Comparison of ENCODE assay signal across 13 cellular contexts in the genomic region with DNA sequence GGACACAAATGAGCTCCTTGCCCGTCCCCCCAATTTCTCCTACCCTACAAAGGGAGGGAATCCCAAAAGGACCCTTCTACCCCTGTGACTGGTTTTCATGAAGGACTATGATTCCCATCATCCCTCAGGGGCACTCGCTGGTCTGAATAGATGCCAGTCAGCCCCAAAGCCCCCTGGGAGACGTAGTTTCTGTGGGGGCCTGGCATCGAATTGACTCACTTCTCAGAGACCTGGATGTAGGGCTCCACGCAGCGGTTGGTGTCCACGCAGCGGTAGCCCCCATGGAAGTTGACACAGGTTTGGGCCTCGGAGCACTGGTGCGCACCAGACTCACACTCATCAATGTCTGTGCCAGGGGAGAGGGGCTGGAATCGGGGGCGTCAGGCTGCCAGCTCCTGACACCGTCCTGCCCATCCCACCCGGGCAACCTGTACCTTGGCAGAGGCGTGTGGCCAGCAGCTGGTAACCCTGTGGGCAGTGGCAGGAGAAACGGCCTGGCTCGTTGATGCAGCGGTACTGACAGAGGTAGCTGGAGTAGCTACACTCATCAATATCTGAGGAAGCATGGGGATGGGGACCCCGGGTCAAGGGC. TPM values are rescaled to one million over a fixed set of nuclear protein-coding genes. Genes with fewer than 3 reads are reported as not detected.
DNase-seq lines count a peak whose midpoint lies in the region; ATAC-seq, FAIRE-seq and TF ChIP-seq lines count a peak whose summit lies in the region.
"Had no signal": no experiment of that assay in that cellular context is flagged by ENCODE, and none has a peak within 500 bp of the region (broad histone marks: within the 10 kb centered on the region; RNA-seq: fewer than 3 reads in every experiment).

No MANE protein-coding gene starts in this region.

- H3K9ac ChIP-seq in GM12878 (ENCODE audit: control insufficient read depth, insufficient read depth, low read length) (no peak overlapping the region), mesendoderm (ENCODE audit: low read length) (peak overlapping the region; percentile 10)

- no peaks in the 10 kb centered on the region for H3K9me2 ChIP-seq in GM23338 (ENCODE audit: insufficient read depth)

- no peak for TF ChIP-seq CTCF in CD4-positive, alpha-beta T cell (IDR thresholded peaks at IDR 0.05)
- no peak for TF ChIP-seq CTCF in GM23338 (conservative IDR thresholded peaks at IDR 0.05; ENCODE audit: low read depth in 2 of 2)
- TF ChIP-seq CTCF in GM12878 (IDR thresholded peaks at IDR 0.05 in 2 of 3, conservative IDR thresholded peaks at IDR 0.05 in 1 of 3; ENCODE audit: control insufficient read depth in 2 of 3, extremely low read depth in 1 of 3, insufficient read depth in 1 of 3, low read depth in 3 of 3, low read length in 3 of 3): no peak

- peaks cover 1% of the 10 kb centered on the region for H3K79me1 ChIP-seq in mesendoderm (ENCODE audit: low read length)

- H3K4me2 ChIP-seq in GM23338: peak overlapping the region; percentile 96
- H3K4me2 ChIP-seq in GM12878 (ENCODE audit: control insufficient read depth, insufficient read depth): no peak overlapping the region
- peak overlapping the region; percentile 67 for H3K4me2 ChIP-seq in mesendoderm (ENCODE audit: low read length)

- H4K20me1 ChIP-seq in GM23338 (replicated peaks; ENCODE audit: insufficient read depth) (no peaks in the 10 kb centered on the region; the same call in 1 of the 2 replicates), GM12878 (ENCODE audit: control insufficient read depth, insufficient read depth) (no peaks in the 10 kb centered on the region)

- peaks cover 9% of the 10 kb centered on the region; the same call in 1 of the 2 replicates for H3F3A ChIP-seq in GM23338 (replicated peaks; ENCODE audit: low read depth)

- no peak overlapping the region for H2BK15ac ChIP-seq in mesendoderm (replicated peaks; ENCODE audit: low read depth)

- POLR2A ChIA-PET in CD4-positive, alpha-beta T cell (lab: Charles Lee): interaction anchor here (0.8 to 7.1 kb wide), 3 partner anchors 9 to 369 kb away, joined by 3 to 137 read pairs (median 6); a partner anchor contains a TSS
- POLR2A ChIA-PET in GM12878 (lab: Charles Lee): interaction anchor here (0.6 to 4.5 kb wide), 4 partner anchors 7 to 1240 kb away, joined by 3 to 44 read pairs (median 3); a partner anchor contains a TSS

- H3K27me3 Mint-ChIP-seq in CD4-positive, alpha-beta T cell: no peaks in the 10 kb centered on the region
- peaks cover 43% of the 10 kb centered on the region for H3K27me3 Mint-ChIP-seq in GM23338 (ENCODE audit: insufficient read depth, low read depth, poor library complexity)

- intact Hi-C loops in CD4-positive, alpha-beta T cell (cut with DNase I, micrococcal nuclease): no loop called here
- intact Hi-C loops in GM12878 (cut with micrococcal nuclease; ENCODE audit: unreplicated experiment): no loop called here

- no TSS peak for BruUV-seq in GM12878 (replicated peaks; lab: Mats Ljungman, UMichigan)

- peak; percentile 87 for ATAC-seq in CD4-positive, alpha-beta T cell (ENCODE audit: poor library complexity)
- ATAC-seq in GM23338 (peak; percentile 73), GM12878 (peak; percentile 20; the same call in 1 of the 3 replicates), esophagus mucosa (no peak), HG02759 (IDR thresholded peaks at IDR 0.05; ENCODE audit: unreplicated experiment) (no peak)

- H3K27ac ChIP-seq in CD4-positive, alpha-beta T cell (ENCODE audit: low read depth, low read length): no peak overlapping the region
- H3K27ac ChIP-seq in GM23338 (ENCODE audit: low read depth): no peak overlapping the region
- H3K27ac ChIP-seq in GM12878 (ENCODE audit: control insufficient read depth, insufficient read depth): no peak overlapping the region
- H3K27ac ChIP-seq in mesendoderm (ENCODE audit: low read depth, low read length): no peak overlapping the region
- H3K27ac ChIP-seq: suprapubic skin had no signal

- H2AFZ ChIP-seq in GM23338 (peak overlapping the region; percentile 83; the same call in 1 of the 2 replicates), GM12878 (ENCODE audit: control insufficient read depth, low read depth, low read length) (no peak overlapping the region)

- no peak overlapping the region for H3K23ac ChIP-seq in mesendoderm (ENCODE audit: low read length)

- no peak for TF ChIP-seq EP300 in GM12878 (IDR thresholded peaks at IDR 0.05; ENCODE audit: borderline replicate concordance in 1 of 2, control insufficient read depth in 1 of 2, low read depth in 2 of 2, low read length in 2 of 2)

- H4K8ac ChIP-seq in mesendoderm (ENCODE audit: low read depth, low read length): no peak overlapping the region

- SMC1A ChIA-PET in GM12878 (lab: Charles Lee; ENCODE audit: uncharacterized antibody, unreplicated experiment): interaction anchor here (0.6 to 2.3 kb wide), 2 partner anchors 8 to 20 kb away, joined by 3 to 7 read pairs; a partner anchor contains a TSS

- no peak overlapping the region for H4K5ac ChIP-seq in mesendoderm (ENCODE audit: low read length)

- peak overlapping the region; percentile 24 for H3K27ac Mint-ChIP-seq in CD4-positive, alpha-beta T cell
- H3K27ac Mint-ChIP-seq in GM23338: 0 out of 2 replicates have a peak overlapping the region, but pooled peaks have one; percentile 82

- CTCF ChIA-PET in CD4-positive, alpha-beta T cell (lab: Charles Lee): interaction anchor here (1.2 to 1.8 kb wide), 2 partner anchors 8 to 23 kb away, joined by 3 to 14 read pairs; a partner anchor contains a TSS
- CTCF ChIA-PET in GM12878 (lab: Yijun Ruan, JAX): interaction anchor here (1.2 to 4.5 kb wide), 2 partner anchors 8 to 120 kb away, joined by 6 to 41 read pairs; a partner anchor contains a TSS

- peaks cover 43% of the 10 kb centered on the region for H3K36me3 Mint-ChIP-seq in CD4-positive, alpha-beta T cell (ENCODE audit: low read depth)
- peaks cover 21% of the 10 kb centered on the region for H3K36me3 Mint-ChIP-seq in GM23338 (ENCODE audit: low read depth)

- H3K79me2 ChIP-seq in GM23338 (replicated peaks; ENCODE audit: insufficient read depth) (no peaks in the 10 kb centered on the region), GM12878 (ENCODE audit: control insufficient read depth, insufficient read depth, low read length) (no peaks in the 10 kb centered on the region; the same call in 1 of the 2 replicates), mesendoderm (ENCODE audit: control insufficient read depth, insufficient read depth, low read length) (no peaks in the 10 kb centered on the region)

- in situ Hi-C loops in GM12878 (cut with MboI): loop anchor here (25.0 kb wide), 1 partner anchor 1631 kb away; a partner anchor contains a TSS

- H2AK5ac ChIP-seq in mesendoderm (ENCODE audit: low read length): no peak overlapping the region

- peak in 1 of 10 experiments; percentile 34 for DNase-seq in CD4-positive, alpha-beta T cell
- DNase-seq in GM23338 (ENCODE audit: low spot score): peak; percentile 88
- no peak for DNase-seq in GM12878 (ENCODE audit: low read depth, low spot score)
- DNase-seq in mesendoderm: peak; percentile 84
- no peak for DNase-seq in DMS79 treated with DMSO at 0.1 percent for 48 hours (lab: John Stamatoyannopoulos, UW)
- no peak for DNase-seq in effector CD8-positive, alpha-beta T cell (lab: John Stamatoyannopoulos, UW)
- DNase-seq: GF-D8, NCI-H1048, T-helper 1 cell had no signal

- no peaks in the 10 kb centered on the region for H3K9me3 ChIP-seq in CD4-positive, alpha-beta T cell (ENCODE audit: control insufficient read depth, low read length)
- no peaks in the 10 kb centered on the region for H3K9me3 ChIP-seq in GM12878 (replicated peaks; ENCODE audit: control insufficient read depth, insufficient read depth, low read length)
- H3K9me3 ChIP-seq: suprapubic skin had no signal

- H3K4me3 ChIP-seq in GM23338 (peak overlapping the region; percentile 92), GM12878 (no peak overlapping the region), mesendoderm (ENCODE audit: low read length) (peak overlapping the region; percentile 0)
- H3K4me3 ChIP-seq: suprapubic skin had no signal

- RAD21 ChIA-PET in GM12878 (lab: Charles Lee; ENCODE audit: unreplicated experiment): no interaction called here

- peak overlapping the region; percentile 2 for H3K56ac ChIP-seq in mesendoderm (ENCODE audit: low read length)

- 67% methylated on average over 19 of the region's 19 CpGs for WGBS in GM12878 (ENCODE audit: insufficient coverage, insufficient replicate concordance, low lambda C conversion rate, missing lambda C conversion rate)
- no CpG with 5 or more reads among the region's 19 CpGs for WGBS in mesendoderm (ENCODE audit: extremely low coverage, insufficient coverage, low lambda C conversion rate)

- H3K4ac ChIP-seq in mesendoderm (ENCODE audit: low read depth, low read length): no peak overlapping the region

- TF ChIP-seq POLR2A in GM12878 (IDR thresholded peaks at IDR 0.05; ENCODE audit: low read depth, low read length): peak; percentile 82

- no peaks in the 10 kb centered on the region for H3K9me3 Mint-ChIP-seq in CD4-positive, alpha-beta T cell
- H3K9me3 Mint-ChIP-seq in GM23338: no peaks in the 10 kb centered on the region; the same call in 2 of the 3 replicates

- H3K27me3 ChIP-seq in CD4-positive, alpha-beta T cell (ENCODE audit: control insufficient read depth, insufficient read depth, low read length): no peaks in the 10 kb centered on the region
- peaks cover 29% of the 10 kb centered on the region for H3K27me3 ChIP-seq in GM23338 (ENCODE audit: insufficient read depth)
- no peaks in the 10 kb centered on the region for H3K27me3 ChIP-seq in GM12878 (replicated peaks in 1 of 2; ENCODE audit: control insufficient read depth in 2 of 2, insufficient read depth in 2 of 2, low read length in 1 of 2)
- H3K27me3 ChIP-seq in mesendoderm (ENCODE audit: insufficient read depth, low read length, poor library complexity): no peaks in the 10 kb centered on the region
- H3K27me3 ChIP-seq: suprapubic skin had no signal

- FAIRE-seq in GM12878 (lab: Jason Lieb, UNC): no peak
- FAIRE-seq: endometrium had no signal

- H3K4me1 ChIP-seq in GM23338 (ENCODE audit: insufficient read depth): no peaks in the 10 kb centered on the region
- H3K4me1 ChIP-seq in GM12878 (ENCODE audit: control insufficient read depth, insufficient read depth, low read length): peaks cover 7% of the 10 kb centered on the region
- no peaks in the 10 kb centered on the region for H3K4me1 ChIP-seq in mesendoderm (ENCODE audit: control insufficient read depth, low read depth, low read length)

- H3K36me3 ChIP-seq in GM23338 (ENCODE audit: insufficient read depth): no peaks in the 10 kb centered on the region; the same call in 1 of the 2 replicates
- peaks cover 17 to 33% of the 10 kb centered on the region in 2 experiments for H3K36me3 ChIP-seq in GM12878 (ENCODE audit: control insufficient read depth in 2 of 2, insufficient read depth in 2 of 2, low read length in 1 of 2)
- peaks cover 10% of the 10 kb centered on the region for H3K36me3 ChIP-seq in mesendoderm (ENCODE audit: control insufficient read depth, insufficient read depth, low read length)

- TF ChIP-seq RAD21 in GM12878 (IDR thresholded peaks at IDR 0.05; ENCODE audit: insufficient read depth, low read depth, low read length): no peak

- H3K4me1 Mint-ChIP-seq in CD4-positive, alpha-beta T cell (ENCODE audit: low read depth): peaks cover 11% of the 10 kb centered on the region
- H3K4me1 Mint-ChIP-seq in GM23338: peaks cover 8% of the 10 kb centered on the region

- no peak overlapping the region for H3K18ac ChIP-seq in mesendoderm (ENCODE audit: low read length)

- no peak overlapping the region for H2BK5ac ChIP-seq in mesendoderm (ENCODE audit: low read length)

- no peak overlapping the region for H2BK120ac ChIP-seq in mesendoderm (ENCODE audit: low read depth, low read length)

- H3K4me3 Mint-ChIP-seq in CD4-positive, alpha-beta T cell: peak overlapping the region; percentile 38
- H3K4me3 Mint-ChIP-seq in GM23338: peak overlapping the region; percentile 91

RNA-seq across cellular contexts. Expression of a gene that starts 4.4 kb away (rescaled TPM):
- total RNA-seq in CD4-positive, alpha-beta T cell: 1 to 10 TPM; 5.2 to 5.9 TPM
- total RNA-seq in GM23338 (2014; rRNA removed; shearing (Covaris generic)): 4.5 and 9.4 TPM in 2 replicates
- polyA plus RNA-seq in GM23338 (2016; fragmentation: Nextera tagmentation; extraction: Ambion mirVana): 7.4 and 8.0 TPM in 2 replicates
- total RNA-seq in GM12878 (2013; cell fraction: nucleolus; rRNA removed): 26.4 and 31.8 TPM in 2 replicates
- total RNA-seq in GM12878 (2014; rRNA removed): 2.3 and 2.6 TPM in 2 replicates
- 0.94 and 1.7 TPM in 2 replicates for total RNA-seq in GM12878 (2014; rRNA removed; fragmentation: Illumina TruSeq; extraction: Trizol)
- total RNA-seq in GM12878 (2021): 2.3 and 2.4 TPM in 2 replicates
- polyA plus RNA-seq in GM12878 (2011; ENCODE audit: low read depth): 9.0 TPM
- polyA plus RNA-seq in GM12878 (2011; rRNA removed): 8.5 and 13.2 TPM in 2 replicates
- 16.1 and 19.3 TPM in 2 replicates for polyA plus RNA-seq in GM12878 (2011; cell fraction: cytosol; rRNA removed)
- 122 and 196 TPM in 2 replicates for polyA plus RNA-seq in GM12878 (2011; cell fraction: nucleus; rRNA removed)
- 17.5 and 18.5 TPM in 2 replicates for polyA plus RNA-seq in GM12878 (2012)
- polyA plus RNA-seq in GM12878 (2014; fragmentation: Illumina TruSeq; extraction: Trizol): 0.96 and 1.3 TPM in 2 replicates
- under 1 TPM in 1 of 2 experiments, not detected in 1; 0.24 TPM for polyA plus RNA-seq in GM12878 (2014; fragmentation: Nextera tagmentation; extraction: Ambion mirVana)
- polyA plus RNA-seq in GM12878 (2014; rRNA removed): 3.0 and 3.5 TPM in 2 replicates
- polyA plus RNA-seq in GM12878 (2016; fragmentation: Nextera tagmentation; extraction: Ambion mirVana): 1 to 10 TPM in 1 of 2 experiments, under 1 TPM in 1; 0.70 to 1.3 TPM
- 3.0 and 9.8 TPM in 2 replicates for polyA minus RNA-seq in GM12878 (2011; rRNA and poly(A)+ RNA removed)
- polyA minus RNA-seq in GM12878 (2011; cell fraction: cytosol; rRNA and poly(A)+ RNA removed): 1.1 and 1.3 TPM in 2 replicates
- 18.9 and 19.9 TPM in 2 replicates for polyA minus RNA-seq in GM12878 (2011; cell fraction: nucleus; rRNA and poly(A)+ RNA removed)
- polyA plus RNA-seq in mesendoderm (2013, experiment 1 of 2): 9.1 TPM
- polyA plus RNA-seq in mesendoderm (2013, experiment 2 of 2): 8.7 TPM
- total RNA-seq in esophagus mucosa: 4.6 TPM

RNA-seq across cellular contexts. Expression of a gene that starts 7.9 kb away (rescaled TPM):
- 10 to 100 TPM; 37.7 to 39.2 TPM for total RNA-seq in CD4-positive, alpha-beta T cell
- 35.5 and 48.6 TPM in 2 replicates for total RNA-seq in GM23338 (2014; rRNA removed; shearing (Covaris generic))
- polyA plus RNA-seq in GM23338 (2016; fragmentation: Nextera tagmentation; extraction: Ambion mirVana) (38.5 and 39.1 TPM in 2 replicates), GM12878 (2011; rRNA removed) (28.8 and 39.3 TPM in 2 replicates), GM12878 (2014; fragmentation: Illumina TruSeq; extraction: Trizol) (10.7 and 31.9 TPM in 2 replicates), GM12878 (2014; fragmentation: Nextera tagmentation; extraction: Ambion mirVana) (10 to 100 TPM; 11.8 to 22.9 TPM), GM12878 (2014; rRNA removed) (70.7 and 81.2 TPM in 2 replicates), GM12878 (2016; fragmentation: Nextera tagmentation; extraction: Ambion mirVana) (10 to 100 TPM; 57.6 to 65.1 TPM)
- total RNA-seq in GM12878 (2013; cell fraction: nucleolus; rRNA removed): 82.3 and 89.8 TPM in 2 replicates
- total RNA-seq in GM12878 (2014; rRNA removed) (59.1 and 67.7 TPM in 2 replicates), GM12878 (2014; rRNA removed; fragmentation: Illumina TruSeq; extraction: Trizol) (32.4 and 33.0 TPM in 2 replicates), GM12878 (2021) (68.5 and 76.1 TPM in 2 replicates), esophagus mucosa (20.4 TPM)
- 30.8 TPM for polyA plus RNA-seq in GM12878 (2011; ENCODE audit: low read depth)
- 28.2 and 51.3 TPM in 2 replicates for polyA plus RNA-seq in GM12878 (2011; cell fraction: cytosol; rRNA removed)
- polyA plus RNA-seq in GM12878 (2011; cell fraction: nucleus; rRNA removed): 432 and 473 TPM in 2 replicates
- 50.1 and 67.1 TPM in 2 replicates for polyA plus RNA-seq in GM12878 (2012)
- polyA minus RNA-seq in GM12878 (2011; rRNA and poly(A)+ RNA removed): 17.4 and 36.6 TPM in 2 replicates
- 15.3 and 20.6 TPM in 2 replicates for polyA minus RNA-seq in GM12878 (2011; cell fraction: cytosol; rRNA and poly(A)+ RNA removed)
- 98.3 and 150 TPM in 2 replicates for polyA minus RNA-seq in GM12878 (2011; cell fraction: nucleus; rRNA and poly(A)+ RNA removed)
- 34.0 TPM for polyA plus RNA-seq in mesendoderm (2013, experiment 1 of 2)
- 34.8 TPM for polyA plus RNA-seq in mesendoderm (2013, experiment 2 of 2)

RNA-seq across cellular contexts. Expression of a gene that starts 10.2 kb away (rescaled TPM):
- total RNA-seq in CD4-positive, alpha-beta T cell: 100 to 1,000 TPM; 322 to 331 TPM
- 981 and 1,393 TPM in 2 replicates for total RNA-seq in GM23338 (2014; rRNA removed; shearing (Covaris generic))
- polyA plus RNA-seq in GM23338 (2016; fragmentation: Nextera tagmentation; extraction: Ambion mirVana): 1,996 and 2,124 TPM in 2 replicates
- total RNA-seq in GM12878 (2013; cell fraction: nucleolus; rRNA removed): 119 and 124 TPM in 2 replicates
- total RNA-seq in GM12878 (2014; rRNA removed): 1,600 and 1,643 TPM in 2 replicates
- 1,098 and 1,149 TPM in 2 replicates for total RNA-seq in GM12878 (2014; rRNA removed; fragmentation: Illumina TruSeq; extraction: Trizol)
- total RNA-seq in GM12878 (2021): 1,426 and 1,431 TPM in 2 replicates
- polyA plus RNA-seq in GM12878 (2011; ENCODE audit: low read depth): 247 TPM
- 575 and 895 TPM in 2 replicates for polyA plus RNA-seq in GM12878 (2011; rRNA removed)
- 1,927 and 2,763 TPM in 2 replicates for polyA plus RNA-seq in GM12878 (2011; cell fraction: cytosol; rRNA removed)
- 600 and 985 TPM in 2 replicates for polyA plus RNA-seq in GM12878 (2011; cell fraction: nucleus; rRNA removed)
- polyA plus RNA-seq in GM12878 (2012): 689 and 822 TPM in 2 replicates
- polyA plus RNA-seq in GM12878 (2014; fragmentation: Illumina TruSeq; extraction: Trizol): 1,149 and 1,571 TPM in 2 replicates
- 100 to 1,000 TPM; 164 to 462 TPM for polyA plus RNA-seq in GM12878 (2014; fragmentation: Nextera tagmentation; extraction: Ambion mirVana)
- 1,518 and 1,569 TPM in 2 replicates for polyA plus RNA-seq in GM12878 (2014; rRNA removed)
- 1,000 to 10,000 TPM; 2,798 to 2,994 TPM for polyA plus RNA-seq in GM12878 (2016; fragmentation: Nextera tagmentation; extraction: Ambion mirVana)
- 1,157 and 1,210 TPM in 2 replicates for polyA minus RNA-seq in GM12878 (2011; rRNA and poly(A)+ RNA removed)
- 404 and 512 TPM in 2 replicates for polyA minus RNA-seq in GM12878 (2011; cell fraction: cytosol; rRNA and poly(A)+ RNA removed)
- 202 and 320 TPM in 2 replicates for polyA minus RNA-seq in GM12878 (2011; cell fraction: nucleus; rRNA and poly(A)+ RNA removed)
- polyA plus RNA-seq in mesendoderm (2013, experiment 1 of 2): 1,253 TPM
- 1,244 TPM for polyA plus RNA-seq in mesendoderm (2013, experiment 2 of 2)
- total RNA-seq in esophagus mucosa: 645 TPM

RNA-seq across cellular contexts. Expression of a gene that starts 11.5 kb away (rescaled TPM):
- total RNA-seq in CD4-positive, alpha-beta T cell: 10 to 100 TPM; 20.6 to 21.6 TPM
- total RNA-seq in GM23338 (2014; rRNA removed; shearing (Covaris generic)): not detected in 2 replicates
- 0.17 TPM in 1 of 2 replicates, not detected in the other for polyA plus RNA-seq in GM23338 (2016; fragmentation: Nextera tagmentation; extraction: Ambion mirVana)
- not detected in 2 replicates for total RNA-seq in GM12878 (2013; cell fraction: nucleolus; rRNA removed)
- total RNA-seq in GM12878 (2014; rRNA removed): 1.4 and 2.9 TPM in 2 replicates
- 1.5 and 1.7 TPM in 2 replicates for total RNA-seq in GM12878 (2014; rRNA removed; fragmentation: Illumina TruSeq; extraction: Trizol)
- 1.5 and 1.9 TPM in 2 replicates for total RNA-seq in GM12878 (2021)
- 0.35 TPM for polyA plus RNA-seq in GM12878 (2011; ENCODE audit: low read depth)
- polyA plus RNA-seq in GM12878 (2011; rRNA removed): 7.0 and 12.0 TPM in 2 replicates
- 16.2 and 18.8 TPM in 2 replicates for polyA plus RNA-seq in GM12878 (2011; cell fraction: cytosol; rRNA removed)
- polyA plus RNA-seq in GM12878 (2011; cell fraction: nucleus; rRNA removed): 9.2 and 16.3 TPM in 2 replicates
- polyA plus RNA-seq in GM12878 (2012): 0.74 and 1.0 TPM in 2 replicates
- polyA plus RNA-seq in GM12878 (2014; fragmentation: Illumina TruSeq; extraction: Trizol): 0.43 and 1.7 TPM in 2 replicates
- polyA plus RNA-seq in GM12878 (2014; fragmentation: Nextera tagmentation; extraction: Ambion mirVana): 1 to 10 TPM in 1 of 2 experiments, under 1 TPM in 1; 0.53 to 1.6 TPM
- polyA plus RNA-seq in GM12878 (2014; rRNA removed): 1.7 and 3.3 TPM in 2 replicates
- polyA plus RNA-seq in GM12878 (2016; fragmentation: Nextera tagmentation; extraction: Ambion mirVana): 1 to 10 TPM in 1 of 2 experiments, under 1 TPM in 1; 0.92 to 1.1 TPM
- polyA minus RNA-seq in GM12878 (2011; rRNA and poly(A)+ RNA removed): 8.3 and 16.4 TPM in 2 replicates
- 4.3 and 4.5 TPM in 2 replicates for polyA minus RNA-seq in GM12878 (2011; cell fraction: cytosol; rRNA and poly(A)+ RNA removed)
- polyA minus RNA-seq in GM12878 (2011; cell fraction: nucleus; rRNA and poly(A)+ RNA removed): 3.0 and 5.2 TPM in 2 replicates
- polyA plus RNA-seq in mesendoderm (2013, experiment 1 of 2): not detected
- polyA plus RNA-seq in mesendoderm (2013, experiment 2 of 2): not detected
- total RNA-seq in esophagus mucosa: not detected

RNA-seq across cellular contexts. Expression of a gene that starts 20.1 kb away (rescaled TPM):
- 10 to 100 TPM; 19.1 to 19.9 TPM for total RNA-seq in CD4-positive, alpha-beta T cell
- total RNA-seq in GM23338 (2014; rRNA removed; shearing (Covaris generic)): 94.3 and 102 TPM in 2 replicates
- polyA plus RNA-seq in GM23338 (2016; fragmentation: Nextera tagmentation; extraction: Ambion mirVana) (79.0 and 84.4 TPM in 2 replicates), GM12878 (2011; rRNA removed) (79.6 and 89.1 TPM in 2 replicates), GM12878 (2014; fragmentation: Illumina TruSeq; extraction: Trizol) (59.8 and 78.7 TPM in 2 replicates), GM12878 (2014; fragmentation: Nextera tagmentation; extraction: Ambion mirVana) (10 to 100 TPM; 65.1 to 80.7 TPM), GM12878 (2014; rRNA removed) (169 and 197 TPM in 2 replicates), GM12878 (2016; fragmentation: Nextera tagmentation; extraction: Ambion mirVana) (100 to 1,000 TPM; 176 to 182 TPM)
- total RNA-seq in GM12878 (2013; cell fraction: nucleolus; rRNA removed): 49.9 and 50.2 TPM in 2 replicates
- total RNA-seq in GM12878 (2014; rRNA removed) (144 and 155 TPM in 2 replicates), GM12878 (2014; rRNA removed; fragmentation: Illumina TruSeq; extraction: Trizol) (78.4 and 82.8 TPM in 2 replicates), GM12878 (2021) (100.0 and 103 TPM in 2 replicates), esophagus mucosa (42.3 TPM)
- 49.6 TPM for polyA plus RNA-seq in GM12878 (2011; ENCODE audit: low read depth)
- 118 and 169 TPM in 2 replicates for polyA plus RNA-seq in GM12878 (2011; cell fraction: cytosol; rRNA removed)
- polyA plus RNA-seq in GM12878 (2011; cell fraction: nucleus; rRNA removed): 160 and 164 TPM in 2 replicates
- polyA plus RNA-seq in GM12878 (2012): 79.5 and 80.5 TPM in 2 replicates
- 72.7 and 118 TPM in 2 replicates for polyA minus RNA-seq in GM12878 (2011; rRNA and poly(A)+ RNA removed)
- 53.2 and 62.5 TPM in 2 replicates for polyA minus RNA-seq in GM12878 (2011; cell fraction: cytosol; rRNA and poly(A)+ RNA removed)
- 58.6 and 92.6 TPM in 2 replicates for polyA minus RNA-seq in GM12878 (2011; cell fraction: nucleus; rRNA and poly(A)+ RNA removed)
- polyA plus RNA-seq in mesendoderm (2013, experiment 1 of 2): 87.5 TPM
- 89.2 TPM for polyA plus RNA-seq in mesendoderm (2013, experiment 2 of 2)

Comparison
In these comparisons a context has a peak if more than half of its experiments do, and no peak if none do; other contexts are left out.
1. ATAC-seq: peak in CD4-positive, alpha-beta T cell (single experiment), GM23338 (single experiment) and GM12878 (single experiment); none in esophagus mucosa (single experiment) and HG02759 (single experiment).
2. DNase-seq: peak in GM23338 (single experiment) and mesendoderm (single experiment); none in GM12878 (single experiment), DMS79 treated with DMSO at 0.1 percent for 48 hours (single experiment) and effector CD8-positive, alpha-beta T cell (single experiment).